ENCODE assay signal across 23 cellular contexts in the genomic region with DNA sequence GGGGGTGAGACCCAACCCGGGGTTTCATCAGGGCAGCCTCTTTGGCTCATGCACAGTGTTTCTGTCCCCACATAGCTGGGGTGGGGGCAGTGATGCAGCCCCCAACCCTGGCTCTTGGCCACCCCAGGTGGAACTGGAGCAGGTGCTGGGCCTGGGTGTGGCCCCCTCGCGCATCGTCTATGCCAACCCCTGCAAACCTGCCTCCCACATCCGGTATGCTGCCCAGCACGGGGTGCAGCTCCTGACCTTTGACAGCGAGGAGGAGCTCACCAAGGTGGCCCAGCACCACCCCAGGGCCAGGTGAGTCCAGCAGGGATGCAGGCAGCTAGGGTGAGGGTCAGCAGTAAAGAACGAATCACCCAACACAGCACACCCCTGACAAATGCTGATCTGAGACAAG.
"Had no signal": no experiment of that assay in that cellular context is flagged by ENCODE, and none has a peak within 500 bp of the region (broad histone marks: within the 10 kb centered on the region; RNA-seq: fewer than 3 reads in every experiment).

No MANE protein-coding gene starts in this region.

- H3K27ac ChIP-seq: dorsolateral prefrontal cortex, hepatocyte, parathyroid adenoma, psoas muscle, sigmoid colon, skin epidermis, suprapubic skin, thyroid gland, upper lobe of left lung, uterus had no signal

- H3K9ac ChIP-seq: parathyroid adenoma had no signal

- H3K4me2 ChIP-seq: hepatocyte had no signal

- H3K4me1 ChIP-seq: psoas muscle, sigmoid colon, suprapubic skin, upper lobe of left lung, uterus had no signal

- H3K36me3 Mint-ChIP-seq: natural killer cell; stimulated activated effector memory CD8-positive, alpha-beta T cell treated with anti-CD3 and anti-CD28 coated beads, Interleukin-12 subunit alpha, Interleukin-12 subunit beta, amount 100 ng/mL, for 72 hours had no signal

- DNase-seq: cortex of kidney; dorsolateral prefrontal cortex; effector CD8-positive, alpha-beta T cell; foreskin melanocyte; mammary epithelial cell; natural killer cell; occipital lobe; psoas muscle; retina; sigmoid colon; stimulated activated CD4-positive, alpha-beta T cell treated with anti-CD3 and anti-CD28 coated beads, Interleukin-12 subunit alpha, Interleukin-12 subunit beta, amount 100 ng/mL, for 4 hours; stimulated activated CD4-positive, alpha-beta T cell treated with anti-CD3 and anti-CD28 coated beads, Interleukin-4, amount 100 ng/mL, for 1 hour; stimulated activated CD8-positive, alpha-beta memory T cell treated with anti-CD3 and anti-CD28 coated beads, Interleukin-4, amount 100 ng/mL, for 48 hours; stimulated activated naive CD8-positive, alpha-beta T cell treated with anti-CD3 and anti-CD28 coated beads, Interleukin-15, Interleukin-2, amounts not matched to agents 100 U/mL and 50 U/mL, for 24 hours; thyroid gland; uterus had no signal

- H3K4me3 Mint-ChIP-seq: natural killer cell; neural crest cell; stimulated activated effector memory CD8-positive, alpha-beta T cell treated with anti-CD3 and anti-CD28 coated beads, Interleukin-12 subunit alpha, Interleukin-12 subunit beta, amount 100 ng/mL, for 72 hours had no signal

- H2AFZ ChIP-seq: hepatocyte, parathyroid adenoma had no signal

- H3K9me3 ChIP-seq: psoas muscle, sigmoid colon, suprapubic skin, thyroid gland, upper lobe of left lung, uterus had no signal

- H3K36me3 ChIP-seq: sigmoid colon, suprapubic skin, thyroid gland, upper lobe of left lung, uterus had no signal

- H3K4me1 Mint-ChIP-seq: neural crest cell had no signal

- H3K4me3 ChIP-seq: dorsolateral prefrontal cortex, hepatocyte, psoas muscle, sigmoid colon, skin epidermis, suprapubic skin, thyroid gland, upper lobe of left lung, uterus had no signal

- H3K9me3 Mint-ChIP-seq: natural killer cell; neural crest cell; stimulated activated effector memory CD8-positive, alpha-beta T cell treated with anti-CD3 and anti-CD28 coated beads, Interleukin-12 subunit alpha, Interleukin-12 subunit beta, amount 100 ng/mL, for 72 hours had no signal

- H3K27me3 ChIP-seq: hepatocyte, thyroid gland, upper lobe of left lung, uterus had no signal

- ATAC-seq: natural killer cell; psoas muscle; stimulated activated effector memory CD8-positive, alpha-beta T cell treated with anti-CD3 and anti-CD28 coated beads, Interleukin-12 subunit alpha, Interleukin-12 subunit beta, amount 100 ng/mL, for 72 hours; stimulated activated naive CD8-positive, alpha-beta T cell treated with anti-CD3 and anti-CD28 coated beads, Interleukin-15, Interleukin-2, amounts not matched to agents 100 U/mL and 50 U/mL, for 24 hours had no signal

- H3K27ac Mint-ChIP-seq: natural killer cell; stimulated activated effector memory CD8-positive, alpha-beta T cell treated with anti-CD3 and anti-CD28 coated beads, Interleukin-12 subunit alpha, Interleukin-12 subunit beta, amount 100 ng/mL, for 72 hours had no signal

- H3K79me2 ChIP-seq: hepatocyte, parathyroid adenoma had no signal
